ENCODE assay signal across 8 cellular contexts in genomic region chr1:145891587-145892485, GRCh38. TPM values are rescaled to one million over a fixed set of nuclear protein-coding genes. Genes with fewer than 3 reads are reported as not detected.
DNase-seq lines count a peak whose midpoint lies in the region; ATAC-seq and TF ChIP-seq lines count a peak whose summit lies in the region.

No MANE protein-coding gene starts in this region.

- H4K20me1 ChIP-seq in HCT116 (ENCODE audit: insufficient read depth), result no peaks in the 10 kb centered on the region

- H2AFZ ChIP-seq in HCT116 (ENCODE audit: low read depth, low read length, poor library complexity, severe bottlenecking), result peak overlapping the region; percentile 64

- H3K4me2 ChIP-seq in HCT116 (ENCODE audit: low read length), result peak overlapping the region; percentile 71

- peaks cover 4% of the 10 kb centered on the region for H3K4me1 Mint-ChIP-seq in activated CD4-positive, alpha-beta T cell treated with anti-CD3 and anti-CD28 coated beads, Interleukin-2, amount 10 ng/mL, durations not matched to agents 24 days and 14 days

- peak overlapping the region; percentile 78 for H3K27ac ChIP-seq in HCT116 (ENCODE audit: low read depth, low read length)

- peak; percentile 98 for TF ChIP-seq RAD21 in HCT116 (IDR thresholded peaks at IDR 0.05; ENCODE audit: low read depth)

- TF ChIP-seq POLR2A in HCT116 (IDR thresholded peaks at IDR 0.05; ENCODE audit: borderline replicate concordance, extremely low read depth, insufficient read depth, insufficient read length), result no peak

- H3K27me3 Mint-ChIP-seq in activated CD4-positive, alpha-beta T cell treated with anti-CD3 and anti-CD28 coated beads, Interleukin-2, amount 10 ng/mL, durations not matched to agents 24 days and 14 days, result peaks cover 5% of the 10 kb centered on the region

- H3K9me3 Mint-ChIP-seq in activated CD4-positive, alpha-beta T cell treated with anti-CD3 and anti-CD28 coated beads, Interleukin-2, amount 10 ng/mL, durations not matched to agents 24 days and 14 days, result no peaks in the 10 kb centered on the region

- H3K9ac ChIP-seq in HCT116 (ENCODE audit: low read length), result peak overlapping the region; percentile 54

- no peaks in the 10 kb centered on the region for H3K9me2 ChIP-seq in HCT116 (ENCODE audit: insufficient read depth)

- no peaks in the 10 kb centered on the region for H3K79me2 ChIP-seq in HCT116 (ENCODE audit: insufficient read depth, low read length)

- POLR2A ChIA-PET in BJ (lab: Charles Lee), result interaction anchor here (0.8 kb wide), 1 partner anchor 16 kb away, joined by 3 read pairs; no protein-coding TSS in a partner anchor
- POLR2A ChIA-PET in HCT116 (lab: Charles Lee), result interaction anchor here (0.8 to 2.6 kb wide), 10 partner anchors 16 to 159 kb away, joined by 3 to 21 read pairs (median 6); partner anchors contain the start of genes ANKRD34A, PEX11B, PIAS3 and POLR3GL

- no peaks in the 10 kb centered on the region for H3K36me3 Mint-ChIP-seq in activated CD4-positive, alpha-beta T cell treated with anti-CD3 and anti-CD28 coated beads, Interleukin-2, amount 10 ng/mL, durations not matched to agents 24 days and 14 days (ENCODE audit: low read depth)

- H3K27me3 ChIP-seq in BJ (ENCODE audit: control insufficient read depth, insufficient read depth, low read length), result no peaks in the 10 kb centered on the region
- H3K27me3 ChIP-seq in HCT116 (ENCODE audit: insufficient read depth, low read length), result no peaks in the 10 kb centered on the region

- TF ChIP-seq CTCF in BJ (IDR thresholded peaks at IDR 0.05; ENCODE audit: insufficient read depth, low read depth, low read length) (peak; percentile 93), HCT116 (IDR thresholded peaks at IDR 0.05 in 2 of 3, conservative IDR thresholded peaks at IDR 0.05 in 1 of 3; ENCODE audit: borderline replicate concordance in 1 of 3, insufficient read depth in 1 of 3, low read depth in 2 of 3, low read length in 2 of 3) (peak; percentile 96 to 99 (median 98))

- ATAC-seq in HCT116 (peak; percentile 98), left colon (peak; percentile 93), HG03354 (IDR thresholded peaks at IDR 0.05; ENCODE audit: poor library complexity, severe bottlenecking, unreplicated experiment) (no peak)

- DNase-seq in BJ (ENCODE audit: low read depth), result peak; percentile 93
- peak; percentile 97 for DNase-seq in HCT116 (ENCODE audit: low read depth, low spot score)
- DNase-seq in NCI-H446 treated with DMSO at 0.1 percent for 48 hours (lab: John Stamatoyannopoulos, UW), result peak; percentile 94
- DNase-seq in activated CD4-positive, alpha-beta T cell treated with anti-CD3 and anti-CD28 coated beads, Interleukin-2, amount 10 ng/mL, durations not matched to agents 24 days and 14 days, result peak; percentile 87
- peak; percentile 88 to 99 for DNase-seq in dermis microvascular lymphatic vessel endothelial cell (ENCODE audit: low read depth in 2 of 2)
- DNase-seq in left colon, result peak; percentile 93 to 96
- DNase-seq in stimulated activated CD4-positive, alpha-beta T cell treated with anti-CD3 and anti-CD28 coated beads, Interleukin-15, amount 100 ng/mL, for 24 hours, result peak; percentile 71

- RAD21 ChIA-PET in HCT116 (lab: Charles Lee; ENCODE audit: low non-redundant PET in 1 of 2, low total read pairs in 2 of 2, uncharacterized antibody in 2 of 2, unreplicated experiment in 2 of 2), result interaction anchor here (0.8 to 1.7 kb wide), 8 partner anchors 28 to 145 kb away, joined by 3 to 5 read pairs (median 4); partner anchors contain the start of genes PIAS3 (in 2 of the 2) and RBM8A (in 2 of the 2)

- H3K36me3 ChIP-seq in BJ (ENCODE audit: control insufficient read depth, insufficient read depth, low read length), result no peaks in the 10 kb centered on the region
- no peaks in the 10 kb centered on the region for H3K36me3 ChIP-seq in HCT116 (ENCODE audit: control insufficient read depth in 1 of 2, insufficient read depth in 2 of 2, low read length in 2 of 2)

- CTCF ChIA-PET in BJ (lab: Yijun Ruan, JAX) (interaction anchor here (0.6 to 8.1 kb wide), 40 partner anchors 9 to 146 kb away, joined by 3 to 193 read pairs (median 6); partner anchors contain the start of genes ANKRD34A, ITGA10, LIX1L and NUDT17), HCT116 (lab: Charles Lee) (interaction anchor here (0.7 to 3.3 kb wide), 24 partner anchors 8 to 145 kb away, joined by 3 to 36 read pairs (median 6); partner anchors contain the start of genes ANKRD34A, ITGA10, LIX1L and NUDT17)

- no TSS peak for BruUV-seq in HCT116 (replicated peaks; lab: Mats Ljungman, UMichigan)

- intact Hi-C loops in HCT116 (cut with micrococcal nuclease), result loop anchor here (1.0 to 5.0 kb wide), 3 partner anchors 18 to 121 kb away; partner anchors contain the start of gene ITGA10
- intact Hi-C loops in activated CD4-positive, alpha-beta T cell treated with anti-CD3 and anti-CD28 coated beads, Interleukin-2, amount 10 ng/mL, durations not matched to agents 24 days and 14 days (cut with micrococcal nuclease), result loop anchor here (2.0 kb wide), 2 partner anchors 19 to 121 kb away; partner anchors contain the start of gene ITGA10
- intact Hi-C loops in left colon (cut with DNase I, micrococcal nuclease), result loop anchor here in 1 of 2 donors (5.0 kb wide), 1 partner anchor 125 kb away; no protein-coding TSS in a partner anchor

- H3K4me3 ChIP-seq in BJ (ENCODE audit: low read depth, low read length), result no peak overlapping the region; the same call in 1 of the 2 replicates
- H3K4me3 ChIP-seq in HCT116 (replicated peaks in 1 of 2; ENCODE audit: low read depth in 1 of 2, low read length in 2 of 2), result peak overlapping the region in 1 of 2 experiments; percentile 25; a peak in 2 of 4 replicates

- no peak overlapping the region for H3K4me3 Mint-ChIP-seq in activated CD4-positive, alpha-beta T cell treated with anti-CD3 and anti-CD28 coated beads, Interleukin-2, amount 10 ng/mL, durations not matched to agents 24 days and 14 days

- H3K27ac Mint-ChIP-seq in activated CD4-positive, alpha-beta T cell treated with anti-CD3 and anti-CD28 coated beads, Interleukin-2, amount 10 ng/mL, durations not matched to agents 24 days and 14 days, result no peak overlapping the region

- H3K4me1 ChIP-seq in HCT116 (ENCODE audit: control insufficient read depth in 1 of 2, insufficient read depth in 2 of 2, low read length in 2 of 2), result peaks cover 29 to 37% of the 10 kb centered on the region in 2 experiments

- no peaks in the 10 kb centered on the region for H3K9me3 ChIP-seq in HCT116 (ENCODE audit: control insufficient read depth in 1 of 2, insufficient read depth in 1 of 2, low read depth in 1 of 2, low read length in 2 of 2)

TF ChIP-seq in HCT116, 20 proteins besides CTCF, POLR2A, EP300 and RAD21 (continues in another document):
- TF ChIP-seq EGR1 (IDR thresholded peaks at IDR 0.05; ENCODE audit: low read depth) (no peak), MAX (IDR thresholded peaks at IDR 0.05) (no peak), JUND (IDR thresholded peaks at IDR 0.05) (peak; percentile 78; the same call in 1 of the 2 replicates), CBX3 (IDR thresholded peaks at IDR 0.05; ENCODE audit: low read depth) (peak; percentile 71), ELF1 (IDR thresholded peaks at IDR 0.05; ENCODE audit: borderline replicate concordance, low read depth) (no peak; the same call in 1 of the 2 replicates), TCF7L2 (IDR thresholded peaks at IDR 0.05; ENCODE audit: borderline replicate concordance, extremely low read depth, insufficient read depth, insufficient read length) (no peak), POLR2AphosphoS5 (IDR thresholded peaks at IDR 0.05; ENCODE audit: low read depth, low read length) (peak; percentile 57; the same call in 1 of the 2 replicates)

RNA-seq across cellular contexts. Expression of gene ANKRD35, which starts 6.2 kb away (rescaled TPM):
- polyA plus RNA-seq in BJ (2011; rRNA removed), result 1.4 and 1.5 TPM in 2 replicates
- polyA minus RNA-seq in BJ (2011; rRNA and poly(A)+ RNA removed), result 0.26 and 0.28 TPM in 2 replicates
- total RNA-seq in HCT116 (2021; ENCODE audit: unreplicated experiment), result not detected
- polyA plus RNA-seq in HCT116 (2012), result 0.03 TPM in 1 of 2 replicates, not detected in the other
- total RNA-seq in activated CD4-positive, alpha-beta T cell treated with anti-CD3 and anti-CD28 coated beads, Interleukin-2, amount 10 ng/mL, durations not matched to agents 24 days and 14 days, result 0.40 TPM in 2 replicates
- total RNA-seq in dermis microvascular lymphatic vessel endothelial cell, result under 0.01 TPM in 2 replicates
- total RNA-seq in left colon, result under 1 TPM; 0.12 to 0.53 TPM

RNA-seq across cellular contexts. Expression of gene ITGA10, which starts 18.0 kb away (rescaled TPM):
- 0.63 and 0.82 TPM in 2 replicates for polyA plus RNA-seq in BJ (2011; rRNA removed)
- polyA minus RNA-seq in BJ (2011; rRNA and poly(A)+ RNA removed), result 0.09 and 1.2 TPM in 2 replicates
- total RNA-seq in HCT116 (2021; ENCODE audit: unreplicated experiment) (0.86 TPM), dermis microvascular lymphatic vessel endothelial cell (1.6 and 4.9 TPM in 2 replicates), left colon (1 to 10 TPM in 1 of 2 donors, under 1 TPM in 1; 0.84 to 1.7 TPM)
- 0.55 and 0.91 TPM in 2 replicates for polyA plus RNA-seq in HCT116 (2012)
- total RNA-seq in activated CD4-positive, alpha-beta T cell treated with anti-CD3 and anti-CD28 coated beads, Interleukin-2, amount 10 ng/mL, durations not matched to agents 24 days and 14 days, result 1.7 and 2.4 TPM in 2 replicates

RNA-seq across cellular contexts. Expression of gene PEX11B, which starts 26.7 kb away (rescaled TPM):
- 34.9 and 46.4 TPM in 2 replicates for polyA plus RNA-seq in BJ (2011; rRNA removed)
- 13.2 and 25.7 TPM in 2 replicates for polyA minus RNA-seq in BJ (2011; rRNA and poly(A)+ RNA removed)
- total RNA-seq in HCT116 (2021; ENCODE audit: unreplicated experiment) (20.9 TPM), dermis microvascular lymphatic vessel endothelial cell (27.5 and 32.1 TPM in 2 replicates), left colon (10 to 100 TPM; 33.8 to 37.1 TPM)
- polyA plus RNA-seq in HCT116 (2012), result 15.2 and 18.3 TPM in 2 replicates
- 31.7 and 32.2 TPM in 2 replicates for total RNA-seq in activated CD4-positive, alpha-beta T cell treated with anti-CD3 and anti-CD28 coated beads, Interleukin-2, amount 10 ng/mL, durations not matched to agents 24 days and 14 days

RNA-seq across cellular contexts. Expression of gene PIAS3, which starts 33.0 kb away (rescaled TPM):
- polyA plus RNA-seq in BJ (2011; rRNA removed), result 30.0 and 38.0 TPM in 2 replicates
- polyA minus RNA-seq in BJ (2011; rRNA and poly(A)+ RNA removed), result 27.3 and 28.8 TPM in 2 replicates
- total RNA-seq in HCT116 (2021; ENCODE audit: unreplicated experiment) (31.2 TPM), dermis microvascular lymphatic vessel endothelial cell (4.5 and 6.4 TPM in 2 replicates), left colon (10 to 100 TPM; 11.0 to 11.4 TPM)
- 28.3 and 37.6 TPM in 2 replicates for polyA plus RNA-seq in HCT116 (2012)
- total RNA-seq in activated CD4-positive, alpha-beta T cell treated with anti-CD3 and anti-CD28 coated beads, Interleukin-2, amount 10 ng/mL, durations not matched to agents 24 days and 14 days, result 19.1 and 20.2 TPM in 2 replicates

RNA-seq across cellular contexts. Expression of gene RBM8A, which starts 35.4 kb away (rescaled TPM):
- polyA plus RNA-seq in BJ (2011; rRNA removed), result 71.2 and 135 TPM in 2 replicates
- polyA minus RNA-seq in BJ (2011; rRNA and poly(A)+ RNA removed), result 23.6 and 31.7 TPM in 2 replicates
- total RNA-seq in HCT116 (2021; ENCODE audit: unreplicated experiment) (195 TPM), dermis microvascular lymphatic vessel endothelial cell (60.6 and 82.2 TPM in 2 replicates), left colon (10 to 100 TPM; 86.9 to 94.1 TPM)
- polyA plus RNA-seq in HCT116 (2012), result 234 and 261 TPM in 2 replicates
- total RNA-seq in activated CD4-positive, alpha-beta T cell treated with anti-CD3 and anti-CD28 coated beads, Interleukin-2, amount 10 ng/mL, durations not matched to agents 24 days and 14 days, result 326 and 355 TPM in 2 replicates
